Comparison of ENCODE assay signal across 11 cellular contexts in genomic region chr16:23387666-23388065, GRCh38.
DNase-seq lines count a peak whose midpoint lies in the region; ATAC-seq and TF ChIP-seq lines count a peak whose summit lies in the region.
"Had no signal": no experiment of that assay in that cellular context is flagged by ENCODE, and none has a peak within 500 bp of the region (broad histone marks: within the 10 kb centered on the region; RNA-seq: fewer than 3 reads in every experiment).

No MANE protein-coding gene starts in this region.

- H4K5ac ChIP-seq in H9 (ENCODE audit: insufficient read length, low read depth, low read length), result no peak overlapping the region

- H3K9me3 ChIP-seq in H9 (ENCODE audit: control insufficient read depth, low read depth, low read length) (no peaks in the 10 kb centered on the region), ascending aorta (no peaks in the 10 kb centered on the region)

- no peak for TF ChIP-seq CTCF in H9 (conservative IDR thresholded peaks at IDR 0.05)
- TF ChIP-seq CTCF in chondrocyte (IDR thresholded peaks at IDR 0.05), result no peak
- TF ChIP-seq CTCF in ascending aorta (IDR thresholded peaks at IDR 0.05), result no peak

- H2BK120ac ChIP-seq in H9 (ENCODE audit: low read depth, low read length, poor library complexity, severe bottlenecking), result no peak overlapping the region

- H3K4me1 Mint-ChIP-seq in activated CD4-positive, alpha-beta T cell treated with anti-CD3 and anti-CD28 coated beads, Interleukin-2, amount 10 ng/mL, durations not matched to agents 7 days and 5 days, result no peaks in the 10 kb centered on the region
- H3K4me1 Mint-ChIP-seq in activated CD4-positive, alpha-beta T cell treated with anti-CD3 and anti-CD28 coated beads, Interleukin-2, amount 10 ng/mL, durations not matched to agents 24 days and 14 days, result no peaks in the 10 kb centered on the region
- H3K4me1 Mint-ChIP-seq in H9 (peaks cover 5% of the 10 kb centered on the region in 2 experiments; a peak in 2 of 4 replicates), chondrocyte (ENCODE audit: low read depth) (no peaks in the 10 kb centered on the region)
- no peaks in the 10 kb centered on the region for H3K4me1 Mint-ChIP-seq in stimulated activated naive B cell treated with anti-CD40 and anti-IgM and Interleukin-4, amounts not matched to agents 10 μg/mL and 1 μg/mL and 100 μg/mL, for 72 hours
- H3K4me1 Mint-ChIP-seq: CD14-positive monocyte had no signal

- no peak overlapping the region for H4K8ac ChIP-seq in H9 (replicated peaks; ENCODE audit: insufficient read length, low read depth, low read length)

- no peak overlapping the region for H3K9ac ChIP-seq in H9 (ENCODE audit: extremely low read depth, insufficient read length, low read length)

- intact Hi-C loops in activated CD4-positive, alpha-beta T cell treated with anti-CD3 and anti-CD28 coated beads, Interleukin-2, amount 10 ng/mL, durations not matched to agents 24 days and 14 days (cut with micrococcal nuclease), result no loop called here
- intact Hi-C loops in ascending aorta (cut with DNase I), result no loop called here

- no peak overlapping the region for H2BK12ac ChIP-seq in H9 (ENCODE audit: insufficient read length, low read depth, low read length)

- H2AFZ ChIP-seq in H9 (ENCODE audit: low read length), result no peak overlapping the region

- H3K4me2 ChIP-seq in H9 (ENCODE audit: insufficient read depth, insufficient read length, low read length), result no peak overlapping the region

- no peaks in the 10 kb centered on the region for H3K79me2 ChIP-seq in H9 (ENCODE audit: insufficient read depth, low read length)

- no peak overlapping the region for H4K91ac ChIP-seq in H9 (ENCODE audit: insufficient read length, low read depth, low read length)

- H3K27ac ChIP-seq in H9 (ENCODE audit: insufficient read length, low read depth, low read length) (no peak overlapping the region), ascending aorta (no peak overlapping the region)
- H3K27ac ChIP-seq: 22Rv1, HL-60 had no signal

- H3K18ac ChIP-seq in H9 (ENCODE audit: insufficient read length, low read depth, low read length), result no peak overlapping the region

- H3K4me3 ChIP-seq in ascending aorta, result no peak overlapping the region

- no peaks in the 10 kb centered on the region for H3K79me1 ChIP-seq in H9 (ENCODE audit: insufficient read depth, low read depth, low read length, poor library complexity, severe bottlenecking)

- no peaks in the 10 kb centered on the region for H3K9me3 Mint-ChIP-seq in activated CD4-positive, alpha-beta T cell treated with anti-CD3 and anti-CD28 coated beads, Interleukin-2, amount 10 ng/mL, durations not matched to agents 7 days and 5 days
- no peaks in the 10 kb centered on the region for H3K9me3 Mint-ChIP-seq in activated CD4-positive, alpha-beta T cell treated with anti-CD3 and anti-CD28 coated beads, Interleukin-2, amount 10 ng/mL, durations not matched to agents 24 days and 14 days
- H3K9me3 Mint-ChIP-seq in H9 (no peaks in the 10 kb centered on the region), chondrocyte (ENCODE audit: low read depth) (no peaks in the 10 kb centered on the region)
- H3K9me3 Mint-ChIP-seq in stimulated activated naive B cell treated with anti-CD40 and anti-IgM and Interleukin-4, amounts not matched to agents 10 μg/mL and 1 μg/mL and 100 μg/mL, for 72 hours, result no peaks in the 10 kb centered on the region
- H3K9me3 Mint-ChIP-seq: CD14-positive monocyte had no signal

- no peak overlapping the region for H2BK15ac ChIP-seq in H9 (ENCODE audit: low read depth, low read length)

- POLR2A ChIA-PET in activated CD4-positive, alpha-beta T cell treated with anti-CD3 and anti-CD28 coated beads, Interleukin-2, amount 10 ng/mL, durations not matched to agents 7 days and 5 days (lab: Charles Lee), result no interaction called here

- DNase-seq in activated CD4-positive, alpha-beta T cell treated with anti-CD3 and anti-CD28 coated beads, Interleukin-2, amount 10 ng/mL, durations not matched to agents 7 days and 5 days, result no peak
- no peak for DNase-seq in activated CD4-positive, alpha-beta T cell treated with anti-CD3 and anti-CD28 coated beads, Interleukin-2, amount 10 ng/mL, durations not matched to agents 24 days and 14 days
- no peak for DNase-seq in H9
- DNase-seq in chondrocyte (ENCODE audit: low spot score), result peak; percentile 75
- DNase-seq in stimulated activated naive B cell treated with anti-CD40 and anti-IgM and Interleukin-4, amounts not matched to agents 10 μg/mL and 1 μg/mL and 100 μg/mL, for 72 hours, result no peak
- no peak for DNase-seq in ascending aorta (ENCODE audit: low spot score in 2 of 2)
- no peak for DNase-seq in NCI-H128 (lab: John Stamatoyannopoulos, UW; ENCODE audit: unreplicated experiment)
- DNase-seq: DMS 273 treated with DMSO at 0.1 percent for 48 hours had no signal

- H3K14ac ChIP-seq in H9 (ENCODE audit: insufficient read depth, low read length), result no peak overlapping the region

- H3K4me1 ChIP-seq in H9 (ENCODE audit: insufficient read depth, low read length) (no peaks in the 10 kb centered on the region), ascending aorta (no peaks in the 10 kb centered on the region)

- H3K36me3 Mint-ChIP-seq in activated CD4-positive, alpha-beta T cell treated with anti-CD3 and anti-CD28 coated beads, Interleukin-2, amount 10 ng/mL, durations not matched to agents 7 days and 5 days (ENCODE audit: low read depth), result peaks cover 7% of the 10 kb centered on the region
- peaks cover 13% of the 10 kb centered on the region for H3K36me3 Mint-ChIP-seq in activated CD4-positive, alpha-beta T cell treated with anti-CD3 and anti-CD28 coated beads, Interleukin-2, amount 10 ng/mL, durations not matched to agents 24 days and 14 days (ENCODE audit: low read depth)
- peaks cover 13 to 43% (median 32%) of the 10 kb centered on the region in 3 experiments; a peak in 6 of 7 replicates for H3K36me3 Mint-ChIP-seq in H9 (ENCODE audit: insufficient read depth in 1 of 3, low read depth in 3 of 3)
- peaks cover 32% of the 10 kb centered on the region for H3K36me3 Mint-ChIP-seq in chondrocyte (ENCODE audit: low read depth)
- H3K36me3 Mint-ChIP-seq in stimulated activated naive B cell treated with anti-CD40 and anti-IgM and Interleukin-4, amounts not matched to agents 10 μg/mL and 1 μg/mL and 100 μg/mL, for 72 hours, result peaks cover 30 to 44% of the 10 kb centered on the region in 2 donors

- H3K27me3 Mint-ChIP-seq in activated CD4-positive, alpha-beta T cell treated with anti-CD3 and anti-CD28 coated beads, Interleukin-2, amount 10 ng/mL, durations not matched to agents 7 days and 5 days, result no peaks in the 10 kb centered on the region
- no peaks in the 10 kb centered on the region for H3K27me3 Mint-ChIP-seq in activated CD4-positive, alpha-beta T cell treated with anti-CD3 and anti-CD28 coated beads, Interleukin-2, amount 10 ng/mL, durations not matched to agents 24 days and 14 days
- H3K27me3 Mint-ChIP-seq in H9 (ENCODE audit: low read depth) (no peaks in the 10 kb centered on the region), chondrocyte (ENCODE audit: low read depth) (no peaks in the 10 kb centered on the region)
- no peaks in the 10 kb centered on the region for H3K27me3 Mint-ChIP-seq in stimulated activated naive B cell treated with anti-CD40 and anti-IgM and Interleukin-4, amounts not matched to agents 10 μg/mL and 1 μg/mL and 100 μg/mL, for 72 hours

- ATAC-seq in stimulated activated naive B cell treated with anti-CD40 and anti-IgM and Interleukin-4, amounts not matched to agents 10 μg/mL and 1 μg/mL and 100 μg/mL, for 72 hours (replicated peaks), result no peak

- H3K56ac ChIP-seq in H9 (ENCODE audit: insufficient read length, low read depth, low read length), result no peak overlapping the region

- CTCF ChIA-PET in activated CD4-positive, alpha-beta T cell treated with anti-CD3 and anti-CD28 coated beads, Interleukin-2, amount 10 ng/mL, durations not matched to agents 7 days and 5 days (lab: Charles Lee), result no interaction called here

- no peaks in the 10 kb centered on the region for H4K20me1 ChIP-seq in H9 (ENCODE audit: control insufficient read depth, insufficient read depth, insufficient read length)

- WGBS in H9 (ENCODE audit: extremely low coverage, insufficient read length, low lambda C conversion rate), result no CpG with 5 or more reads among the region's 8 CpGs

- no peak overlapping the region for H3K23ac ChIP-seq in H9 (ENCODE audit: insufficient read length, low read depth, low read length)

- H3K36me3 ChIP-seq in ascending aorta, result peaks cover 29 to 52% of the 10 kb centered on the region in 2 donors

- no peak overlapping the region for H3K4me3 Mint-ChIP-seq in activated CD4-positive, alpha-beta T cell treated with anti-CD3 and anti-CD28 coated beads, Interleukin-2, amount 10 ng/mL, durations not matched to agents 7 days and 5 days
- no peak overlapping the region for H3K4me3 Mint-ChIP-seq in activated CD4-positive, alpha-beta T cell treated with anti-CD3 and anti-CD28 coated beads, Interleukin-2, amount 10 ng/mL, durations not matched to agents 24 days and 14 days
- H3K4me3 Mint-ChIP-seq in H9 (no peak overlapping the region), chondrocyte (ENCODE audit: unreplicated experiment) (no peak overlapping the region)
- H3K4me3 Mint-ChIP-seq in stimulated activated naive B cell treated with anti-CD40 and anti-IgM and Interleukin-4, amounts not matched to agents 10 μg/mL and 1 μg/mL and 100 μg/mL, for 72 hours, result no peak overlapping the region
- H3K4me3 Mint-ChIP-seq: CD14-positive monocyte had no signal

- H3K27me3 ChIP-seq in H9 (ENCODE audit: insufficient read depth, low read length) (no peaks in the 10 kb centered on the region), ascending aorta (no peaks in the 10 kb centered on the region)

- H3K27ac Mint-ChIP-seq in activated CD4-positive, alpha-beta T cell treated with anti-CD3 and anti-CD28 coated beads, Interleukin-2, amount 10 ng/mL, durations not matched to agents 7 days and 5 days, result peak overlapping the region; percentile 1
- H3K27ac Mint-ChIP-seq in activated CD4-positive, alpha-beta T cell treated with anti-CD3 and anti-CD28 coated beads, Interleukin-2, amount 10 ng/mL, durations not matched to agents 24 days and 14 days, result no peak overlapping the region
- peak overlapping the region in 2 of 3 experiments; percentile 73 to 82; a peak in 2 of 7 replicates for H3K27ac Mint-ChIP-seq in H9
- no peak overlapping the region for H3K27ac Mint-ChIP-seq in chondrocyte (ENCODE audit: unreplicated experiment)
- H3K27ac Mint-ChIP-seq in stimulated activated naive B cell treated with anti-CD40 and anti-IgM and Interleukin-4, amounts not matched to agents 10 μg/mL and 1 μg/mL and 100 μg/mL, for 72 hours, result peak overlapping the region; percentile 27

- no peak overlapping the region for H3K4ac ChIP-seq in H9 (ENCODE audit: low read depth, low read length)

- no peak overlapping the region for H2BK5ac ChIP-seq in H9 (ENCODE audit: insufficient read length, low read length)

- no peaks in the 10 kb centered on the region for H3K23me2 ChIP-seq in H9 (ENCODE audit: insufficient read length, low read depth, low read length, poor library complexity, severe bottlenecking)

- no peak overlapping the region for H2AK5ac ChIP-seq in H9 (ENCODE audit: insufficient read length, low read length)

- no peak overlapping the region for H2BK20ac ChIP-seq in H9 (ENCODE audit: low read depth, low read length, poor library complexity, severe bottlenecking)

- H3T11ph ChIP-seq in H9 (ENCODE audit: low read length), result no peak overlapping the region

Comparison
In these comparisons a context has a peak if more than half of its experiments do, and no peak if none do; other contexts are left out.
1. H3K27ac Mint-ChIP-seq: peak in activated CD4-positive, alpha-beta T cell treated with anti-CD3 and anti-CD28 coated beads, Interleukin-2, amount 10 ng/mL, durations not matched to agents 7 days and 5 days (single experiment), H9 (2 of 3) and stimulated activated naive B cell treated with anti-CD40 and anti-IgM and Interleukin-4, amounts not matched to agents 10 μg/mL and 1 μg/mL and 100 μg/mL, for 72 hours (single experiment); none in activated CD4-positive, alpha-beta T cell treated with anti-CD3 and anti-CD28 coated beads, Interleukin-2, amount 10 ng/mL, durations not matched to agents 24 days and 14 days (single experiment) and chondrocyte (single experiment).